Comparison of ENCODE assay signal across 8 cellular contexts in genomic region chr18:5868218-5868904, GRCh38. TPM values are rescaled to one million over a fixed set of nuclear protein-coding genes. Genes with fewer than 3 reads are reported as not detected.
DNase-seq lines count a peak whose midpoint lies in the region; ATAC-seq and TF ChIP-seq lines count a peak whose summit lies in the region.

No MANE protein-coding gene starts in this region.

- H3K9me3 ChIP-seq in adipocyte (ENCODE audit: control insufficient read depth, low read length) (no peaks in the 10 kb centered on the region), left ventricle myocardium inferior (replicated peaks) (no peaks in the 10 kb centered on the region)

- H3K9ac ChIP-seq in adipocyte (ENCODE audit: low read length) = no peak overlapping the region

- peak; percentile 86 for ATAC-seq in GM19035 (IDR thresholded peaks at IDR 0.05; ENCODE audit: unreplicated experiment)
- peak; percentile 91 for ATAC-seq in HG03354 (IDR thresholded peaks at IDR 0.05; ENCODE audit: poor library complexity, severe bottlenecking, unreplicated experiment)
- no peak for ATAC-seq in GM18520 (IDR thresholded peaks at IDR 0.05; ENCODE audit: unreplicated experiment)

- no peaks in the 10 kb centered on the region for H3K36me3 ChIP-seq in adipocyte (ENCODE audit: control insufficient read depth, insufficient read depth, low read length, severe bottlenecking)
- no peaks in the 10 kb centered on the region for H3K36me3 ChIP-seq in left ventricle myocardium inferior

- peak; percentile 84 for TF ChIP-seq CTCF in left ventricle myocardium inferior (IDR thresholded peaks at IDR 0.05; ENCODE audit: borderline replicate concordance)

- H3K4me3 ChIP-seq in adipocyte (ENCODE audit: low read length) (no peak overlapping the region), left ventricle myocardium inferior (no peak overlapping the region)

- no peaks in the 10 kb centered on the region for H3K4me1 ChIP-seq in adipocyte (ENCODE audit: control insufficient read depth, insufficient read depth, low read length)
- H3K4me1 ChIP-seq in left ventricle myocardium inferior = no peaks in the 10 kb centered on the region

- no peak overlapping the region for H3K27ac ChIP-seq in left ventricle myocardium inferior (replicated peaks)

- intact Hi-C loops in left ventricle myocardium inferior (cut with micrococcal nuclease) = no loop called here

- DNase-seq in DMS114 treated with DMSO at 0.1 percent for 48 hours (lab: John Stamatoyannopoulos, UW; ENCODE audit: unreplicated experiment) (peak; percentile 48), NCI-H510A treated with DMSO at 0.1 percent for 48 hours (lab: John Stamatoyannopoulos, UW) (peak; percentile 90), adipocyte (ENCODE audit: low read depth) (peak; percentile 92), left ventricle myocardium inferior (peak; percentile 25), retina (peak; percentile 55)

- peaks cover 3% of the 10 kb centered on the region for H3K27me3 ChIP-seq in adipocyte (replicated peaks; ENCODE audit: control insufficient read depth, insufficient read depth, low read length)
- H3K27me3 ChIP-seq in left ventricle myocardium inferior (ENCODE audit: low read depth) = peaks cover 59% of the 10 kb centered on the region

RNA-seq across cellular contexts. Expression of gene TMEM200C, which starts 27.0 kb away (rescaled TPM):
- 0.96 TPM for total RNA-seq in left ventricle myocardium inferior

Comparison
In these comparisons a context has a peak if more than half of its experiments do, and no peak if none do; other contexts are left out.
1. DNase-seq: peak in every context shown above with its lines; median percentile 92 in adipocyte; 90 in NCI-H510A treated with DMSO at 0.1 percent for 48 hours; 55 in retina; 48 in DMS114 treated with DMSO at 0.1 percent for 48 hours; 25 in left ventricle myocardium inferior.